ENCODE assay signal across 11 cellular contexts in the genomic region with DNA sequence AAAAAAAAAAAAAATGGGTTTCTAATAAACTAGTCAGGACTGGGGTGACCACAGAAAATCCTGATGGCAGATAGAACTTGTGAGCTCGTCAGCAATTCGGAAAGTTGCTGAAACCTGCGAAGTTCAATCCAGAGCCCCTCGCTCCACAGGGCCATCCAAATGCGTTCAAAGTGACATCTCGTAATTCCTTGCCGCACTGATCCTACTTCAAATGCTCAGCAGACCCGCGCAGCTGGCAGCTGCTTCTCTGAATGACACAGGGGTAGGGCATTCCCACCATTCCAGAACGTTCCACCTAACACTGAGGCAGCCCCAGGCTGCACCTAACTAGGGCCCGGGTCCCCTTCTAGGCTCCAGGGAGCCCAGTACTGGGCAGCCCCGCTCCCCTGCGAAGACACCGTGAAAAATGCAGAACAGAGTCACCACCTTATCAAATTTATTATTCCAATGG. TPM values are rescaled to one million over a fixed set of nuclear protein-coding genes. Genes with fewer than 3 reads are reported as not detected.
DNase-seq lines count a peak whose midpoint lies in the region; TF ChIP-seq lines count a peak whose summit lies in the region.
"Had no signal": no experiment of that assay in that cellular context is flagged by ENCODE, and none has a peak within 500 bp of the region (broad histone marks: within the 10 kb centered on the region; RNA-seq: fewer than 3 reads in every experiment).

No MANE protein-coding gene starts in this region.

- peak overlapping the region; percentile 60 for H3K27ac ChIP-seq in cardiac muscle cell
- no peak overlapping the region for H3K27ac ChIP-seq in left ventricle myocardium inferior (replicated peaks)

- DNase-seq in cardiac muscle cell (ENCODE audit: low read depth in 1 of 2, low spot score in 1 of 2): no peak
- DNase-seq in left ventricle myocardium inferior: no peak
- DNase-seq in activated T-cell treated with anti-CD3 and anti-CD28 coated beads, Interleukin-2, amount 50 U/mL, for 48 hours: peak; percentile 46 to 48
- peak; percentile 33 for DNase-seq in stimulated activated CD8-positive, alpha-beta memory T cell treated with anti-CD3 and anti-CD28 coated beads, Interleukin-4, amount 100 ng/mL, for 48 hours
- DNase-seq in activated CD4-positive, CD25-positive, alpha-beta regulatory T cell (lab: John Stamatoyannopoulos, UW): no peak
- no peak for DNase-seq in cerebellar nuclear complex (lab: John Stamatoyannopoulos, UW)
- DNase-seq: BE2C, esophagus squamous epithelium, NCI-H1694 treated with DMSO at 0.1 percent for 48 hours, small intestine, T-helper 2 cell had no signal

- intact Hi-C loops in left ventricle myocardium inferior (cut with micrococcal nuclease): no loop called here

- H3K27me3 ChIP-seq in cardiac muscle cell (no peaks in the 10 kb centered on the region), left ventricle myocardium inferior (ENCODE audit: low read depth) (no peaks in the 10 kb centered on the region)
- H3K27me3 ChIP-seq: BE2C, esophagus squamous epithelium had no signal

- H3K4me3 ChIP-seq in cardiac muscle cell: no peak overlapping the region
- no peak overlapping the region for H3K4me3 ChIP-seq in left ventricle myocardium inferior
- H3K4me3 ChIP-seq: esophagus squamous epithelium had no signal

- H3K4me1 ChIP-seq in cardiac muscle cell (ENCODE audit: low read depth) (no peaks in the 10 kb centered on the region), left ventricle myocardium inferior (peaks cover 14% of the 10 kb centered on the region)

- H3K36me3 ChIP-seq in cardiac muscle cell: peaks cover 52% of the 10 kb centered on the region
- peaks cover 58% of the 10 kb centered on the region for H3K36me3 ChIP-seq in left ventricle myocardium inferior

- TF ChIP-seq CTCF in cardiac muscle cell (IDR thresholded peaks at IDR 0.05; ENCODE audit: low read depth, low read length) (no peak), left ventricle myocardium inferior (IDR thresholded peaks at IDR 0.05; ENCODE audit: borderline replicate concordance) (no peak)

- H3K9me3 ChIP-seq in cardiac muscle cell (ENCODE audit: low read depth) (no peaks in the 10 kb centered on the region), left ventricle myocardium inferior (replicated peaks) (no peaks in the 10 kb centered on the region)
- H3K9me3 ChIP-seq: BE2C, esophagus squamous epithelium had no signal

RNA-seq across cellular contexts. Expression of gene DAPK3, which starts 4.8 kb away (rescaled TPM):
- 133 and 157 TPM in 2 replicates for total RNA-seq in cardiac muscle cell
- 72.1 and 90.2 TPM in 2 replicates for polyA plus RNA-seq in cardiac muscle cell
- 74.6 TPM for total RNA-seq in left ventricle myocardium inferior

RNA-seq across cellular contexts. Expression of gene EEF2, which starts 9.6 kb away (rescaled TPM):
- total RNA-seq in cardiac muscle cell (2,213 and 2,849 TPM in 2 replicates), left ventricle myocardium inferior (2,303 TPM)
- polyA plus RNA-seq in cardiac muscle cell: 316 and 530 TPM in 2 replicates

RNA-seq across cellular contexts. Expression of gene PIAS4, which starts 31.9 kb away (rescaled TPM):
- total RNA-seq in cardiac muscle cell: 32.6 and 35.4 TPM in 2 replicates
- 9.6 and 11.3 TPM in 2 replicates for polyA plus RNA-seq in cardiac muscle cell
- 15.4 TPM for total RNA-seq in left ventricle myocardium inferior

RNA-seq across cellular contexts. Expression of gene NMRK2, which starts 42.8 kb away (rescaled TPM):
- 32.9 and 46.5 TPM in 2 replicates for total RNA-seq in cardiac muscle cell
- 34.3 and 39.4 TPM in 2 replicates for polyA plus RNA-seq in cardiac muscle cell
- total RNA-seq in left ventricle myocardium inferior: 458 TPM
- total RNA-seq: esophagus squamous epithelium had no signal

Comparison
In these comparisons a context has a peak if more than half of its experiments do, and no peak if none do; other contexts are left out.
1. DNase-seq: peak in activated T-cell treated with anti-CD3 and anti-CD28 coated beads, Interleukin-2, amount 50 U/mL, for 48 hours (2 of 2) and stimulated activated CD8-positive, alpha-beta memory T cell treated with anti-CD3 and anti-CD28 coated beads, Interleukin-4, amount 100 ng/mL, for 48 hours (single experiment); none in cardiac muscle cell (0 of 2), left ventricle myocardium inferior (single experiment), activated CD4-positive, CD25-positive, alpha-beta regulatory T cell (0 of 4) and cerebellar nuclear complex (0 of 2).